ENCODE assay signal across 8 cellular contexts in the genomic region with DNA sequence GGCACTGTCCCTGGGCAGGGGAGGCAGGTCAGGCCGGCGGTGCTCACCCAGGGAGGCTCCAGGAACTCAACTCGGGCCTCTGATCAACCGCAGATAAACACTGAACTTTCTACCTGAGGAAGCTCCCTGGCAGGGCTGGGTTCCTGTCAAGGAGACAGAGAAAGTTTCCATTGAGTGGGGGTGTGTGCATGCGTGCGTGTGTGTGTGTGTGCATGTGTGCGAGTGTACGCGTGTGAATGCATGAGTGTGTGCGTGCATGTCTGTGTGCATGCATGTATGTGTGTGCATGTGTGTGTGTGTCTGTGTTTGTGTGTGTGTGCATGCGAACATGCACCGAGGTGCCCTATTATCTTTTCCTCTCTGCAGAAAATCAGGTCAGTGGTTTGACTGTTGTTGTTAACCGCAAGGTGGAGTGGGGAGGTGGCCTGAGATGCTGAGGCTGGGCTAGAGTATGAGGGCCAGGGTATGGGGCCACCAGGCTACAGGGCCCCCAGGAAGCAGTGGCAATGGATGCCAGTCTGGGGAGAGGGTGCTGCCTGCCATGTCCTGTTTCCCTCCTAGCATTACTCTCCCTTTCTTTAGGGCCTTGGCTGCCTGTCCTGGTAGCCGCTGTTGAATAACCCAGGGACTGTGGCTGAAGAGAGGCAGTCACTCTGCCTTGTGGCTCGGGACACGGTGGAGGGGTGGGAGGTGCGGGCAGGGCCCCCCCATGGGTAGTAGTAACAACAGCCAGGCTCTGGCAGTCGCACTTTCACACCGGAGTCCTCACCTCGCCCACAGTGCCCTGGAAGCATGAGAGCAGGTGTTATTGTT. TPM values are rescaled to one million over a fixed set of nuclear protein-coding genes. Genes with fewer than 3 reads are reported as not detected.
DNase-seq lines count a peak whose midpoint lies in the region; ATAC-seq and TF ChIP-seq lines count a peak whose summit lies in the region.

No MANE protein-coding gene starts in this region.

- H3K9ac ChIP-seq in mesenchymal stem cell (ENCODE audit: low read length): peak overlapping the region; percentile 81

- H2BK5ac ChIP-seq in mesenchymal stem cell (ENCODE audit: low read depth, low read length, poor library complexity, severe bottlenecking): no peak overlapping the region

- TF ChIP-seq CTCF in WERI-Rb-1 (IDR thresholded peaks at IDR 0.05; ENCODE audit: low read depth, low read length): no peak

- H3K18ac ChIP-seq in mesenchymal stem cell (ENCODE audit: low read depth in 1 of 2, low read length in 2 of 2): peak overlapping the region; percentile 82 to 88

- peaks cover 8% of the 10 kb centered on the region for H3K36me3 Mint-ChIP-seq in activated naive CD4-positive, alpha-beta T cell treated with anti-CD3 and anti-CD28 coated beads, Interleukin-2, amount 10 ng/mL, durations not matched to agents 7 days and 5 days

- H3K27me3 Mint-ChIP-seq in activated naive CD4-positive, alpha-beta T cell treated with anti-CD3 and anti-CD28 coated beads, Interleukin-2, amount 10 ng/mL, durations not matched to agents 7 days and 5 days: peaks cover 17% of the 10 kb centered on the region
- H3K27me3 Mint-ChIP-seq in stimulated activated naive CD8-positive, alpha-beta T cell treated with anti-CD3 and anti-CD28 coated beads, Interleukin-15, amount 100 ng/mL, for 72 hours: no peaks in the 10 kb centered on the region

- H3K9me3 ChIP-seq in mesenchymal stem cell (ENCODE audit: control insufficient read depth, low read length) (no peaks in the 10 kb centered on the region), WERI-Rb-1 (ENCODE audit: severe bottlenecking) (no peaks in the 10 kb centered on the region)

- H3K9me3 Mint-ChIP-seq in activated naive CD4-positive, alpha-beta T cell treated with anti-CD3 and anti-CD28 coated beads, Interleukin-2, amount 10 ng/mL, durations not matched to agents 7 days and 5 days: no peaks in the 10 kb centered on the region
- no peaks in the 10 kb centered on the region for H3K9me3 Mint-ChIP-seq in stimulated activated naive CD8-positive, alpha-beta T cell treated with anti-CD3 and anti-CD28 coated beads, Interleukin-15, amount 100 ng/mL, for 72 hours

- H3K27ac Mint-ChIP-seq in activated naive CD4-positive, alpha-beta T cell treated with anti-CD3 and anti-CD28 coated beads, Interleukin-2, amount 10 ng/mL, durations not matched to agents 7 days and 5 days: peak overlapping the region; percentile 97
- H3K27ac Mint-ChIP-seq in stimulated activated naive CD8-positive, alpha-beta T cell treated with anti-CD3 and anti-CD28 coated beads, Interleukin-15, amount 100 ng/mL, for 72 hours: peak overlapping the region; percentile 99 to 100

- H3K4me2 ChIP-seq in mesenchymal stem cell (ENCODE audit: low read length, poor library complexity, severe bottlenecking): no peak overlapping the region

- no peaks in the 10 kb centered on the region for H3K79me1 ChIP-seq in mesenchymal stem cell (replicated peaks; ENCODE audit: low read length, poor library complexity, severe bottlenecking)

- peak; percentile 58 to 72 (median 70) for DNase-seq in T-helper 1 cell
- peak; percentile 87 for DNase-seq in activated naive CD4-positive, alpha-beta T cell treated with anti-CD3 and anti-CD28 coated beads, Interleukin-2, amount 10 ng/mL, durations not matched to agents 7 days and 5 days
- DNase-seq in mesenchymal stem cell: no peak
- peak; percentile 80 to 88 for DNase-seq in stimulated activated naive CD8-positive, alpha-beta T cell treated with anti-CD3 and anti-CD28 coated beads, Interleukin-15, amount 100 ng/mL, for 72 hours
- DNase-seq in WERI-Rb-1: no peak
- DNase-seq in A172 (ENCODE audit: low spot score): no peak
- DNase-seq in occipital lobe (lab: John Stamatoyannopoulos, UW): no peak

- H3K14ac ChIP-seq in mesenchymal stem cell (ENCODE audit: low read length in 2 of 2): peak overlapping the region in 1 of 2 experiments; percentile 64

- ATAC-seq in stimulated activated naive CD8-positive, alpha-beta T cell treated with anti-CD3 and anti-CD28 coated beads, Interleukin-15, amount 100 ng/mL, for 72 hours: peak; percentile 57
- ATAC-seq in HG02852 (IDR thresholded peaks at IDR 0.05; ENCODE audit: unreplicated experiment): no peak

- H3K27ac ChIP-seq in mesenchymal stem cell (ENCODE audit: low read length, poor library complexity, severe bottlenecking) (no peak overlapping the region), WERI-Rb-1 (no peak overlapping the region)

- peak overlapping the region in 1 of 2 experiments; percentile 19 for H3K4me3 ChIP-seq in mesenchymal stem cell (ENCODE audit: insufficient read depth in 1 of 2, low read depth in 1 of 2, low read length in 2 of 2)
- H3K4me3 ChIP-seq in WERI-Rb-1 (ENCODE audit: low read depth, low read length): no peak overlapping the region

- peak overlapping the region; percentile 86 for H4K8ac ChIP-seq in mesenchymal stem cell (ENCODE audit: low read length)

- H2AK5ac ChIP-seq in mesenchymal stem cell (ENCODE audit: low read length, severe bottlenecking): no peak overlapping the region

- peak overlapping the region; percentile 73 for H2BK15ac ChIP-seq in mesenchymal stem cell (ENCODE audit: low read depth, poor library complexity, severe bottlenecking)

- peaks cover 40% of the 10 kb centered on the region for H3K4me1 ChIP-seq in mesenchymal stem cell (ENCODE audit: control insufficient read depth, insufficient read depth, low read depth, low read length)

- H3K4ac ChIP-seq in mesenchymal stem cell (ENCODE audit: low read depth in 1 of 2, low read length in 2 of 2): peak overlapping the region; percentile 42 to 62

- peak overlapping the region; percentile 74 for H3K4me3 Mint-ChIP-seq in activated naive CD4-positive, alpha-beta T cell treated with anti-CD3 and anti-CD28 coated beads, Interleukin-2, amount 10 ng/mL, durations not matched to agents 7 days and 5 days
- H3K4me3 Mint-ChIP-seq in stimulated activated naive CD8-positive, alpha-beta T cell treated with anti-CD3 and anti-CD28 coated beads, Interleukin-15, amount 100 ng/mL, for 72 hours: peak overlapping the region; percentile 78 to 90

- CTCF ChIA-PET in activated naive CD4-positive, alpha-beta T cell treated with anti-CD3 and anti-CD28 coated beads, Interleukin-2, amount 10 ng/mL, durations not matched to agents 7 days and 5 days (lab: Charles Lee): interaction anchor here (0.6 to 15.0 kb wide), 9 partner anchors 8 to 180 kb away, joined by 3 to 271 read pairs (median 4); no protein-coding TSS in a partner anchor

- H3K4me1 Mint-ChIP-seq in activated naive CD4-positive, alpha-beta T cell treated with anti-CD3 and anti-CD28 coated beads, Interleukin-2, amount 10 ng/mL, durations not matched to agents 7 days and 5 days: peaks cover 92% of the 10 kb centered on the region
- peaks cover 97% of the 10 kb centered on the region for H3K4me1 Mint-ChIP-seq in stimulated activated naive CD8-positive, alpha-beta T cell treated with anti-CD3 and anti-CD28 coated beads, Interleukin-15, amount 100 ng/mL, for 72 hours

- no peak overlapping the region for H3K23ac ChIP-seq in mesenchymal stem cell (ENCODE audit: low read length in 2 of 2)

- peak overlapping the region; percentile 93 for H2BK120ac ChIP-seq in mesenchymal stem cell (ENCODE audit: low read depth, low read length)

- no peaks in the 10 kb centered on the region for H3K27me3 ChIP-seq in mesenchymal stem cell (ENCODE audit: control insufficient read depth in 1 of 2, insufficient read depth in 1 of 2, low read length in 2 of 2)
- H3K27me3 ChIP-seq in WERI-Rb-1 (ENCODE audit: insufficient read depth, low read depth, severe bottlenecking): no peaks in the 10 kb centered on the region

- whole genome bisulfite sequencing in mesenchymal stem cell: 95% methylated on average over 20 of the region's 20 CpGs

- peak overlapping the region; percentile 77 to 97 for H2BK12ac ChIP-seq in mesenchymal stem cell (ENCODE audit: low read length in 2 of 2)

- no peaks in the 10 kb centered on the region for H3K36me3 ChIP-seq in mesenchymal stem cell (ENCODE audit: control insufficient read depth in 1 of 2, insufficient read depth in 2 of 2, low read depth in 1 of 2, low read length in 2 of 2)
- H3K36me3 ChIP-seq in WERI-Rb-1: no peaks in the 10 kb centered on the region

- H2AFZ ChIP-seq in mesenchymal stem cell (ENCODE audit: low read depth, low read length): no peak overlapping the region

- H4K91ac ChIP-seq in mesenchymal stem cell (ENCODE audit: low read length): peak overlapping the region; percentile 97

RNA-seq across cellular contexts. Expression of a gene that starts 24.0 kb away (rescaled TPM):
- 0.08 TPM for polyA plus RNA-seq in mesenchymal stem cell (2013, experiment 1 of 2)
- 0.14 TPM for polyA plus RNA-seq in mesenchymal stem cell (2013, experiment 2 of 2)
- not detected in 2 replicates for total RNA-seq in A172 (2014; rRNA removed; shearing (Covaris generic))
- total RNA-seq in occipital lobe: not detected

RNA-seq across cellular contexts. Expression of a gene that starts 39.8 kb away (rescaled TPM):
- not detected for polyA plus RNA-seq in mesenchymal stem cell (2013, experiment 1 of 2)
- 0.12 TPM for polyA plus RNA-seq in mesenchymal stem cell (2013, experiment 2 of 2)
- 0.02 and 0.14 TPM in 2 replicates for total RNA-seq in A172 (2014; rRNA removed; shearing (Covaris generic))
- not detected for total RNA-seq in occipital lobe

Comparison
In these comparisons a context has a peak if more than half of its experiments do, and no peak if none do; other contexts are left out.
1. DNase-seq: peak in T-helper 1 cell (5 of 5), activated naive CD4-positive, alpha-beta T cell treated with anti-CD3 and anti-CD28 coated beads, Interleukin-2, amount 10 ng/mL, durations not matched to agents 7 days and 5 days (single experiment) and stimulated activated naive CD8-positive, alpha-beta T cell treated with anti-CD3 and anti-CD28 coated beads, Interleukin-15, amount 100 ng/mL, for 72 hours (2 of 2); none in mesenchymal stem cell (single experiment), WERI-Rb-1 (single experiment), A172 (single experiment) and occipital lobe (single experiment).